In the genomic region with DNA sequence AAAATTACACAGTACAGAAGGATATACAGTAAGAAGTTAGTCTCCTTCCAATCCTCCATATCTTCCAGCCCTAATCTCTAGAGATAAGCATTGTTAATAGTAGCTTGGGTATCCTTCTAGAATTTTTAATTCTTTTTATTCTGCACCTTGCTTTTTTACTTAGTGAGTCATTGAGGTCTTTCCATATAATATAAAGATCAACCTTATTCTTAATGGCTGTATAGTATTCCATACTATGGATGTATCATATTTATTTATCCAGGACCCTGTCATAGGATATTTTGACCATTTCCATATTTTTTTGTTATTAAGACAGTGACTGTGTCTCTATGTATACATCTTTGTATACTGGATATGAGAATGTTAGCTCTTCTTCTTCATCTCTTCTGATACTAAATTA, we compare ENCODE assay signal across 12 cellular contexts. TPM values are rescaled to one million over a fixed set of nuclear protein-coding genes. Genes with fewer than 3 reads are reported as not detected.
"Had no signal": no experiment of that assay in that cellular context is flagged by ENCODE, and none has a peak within 500 bp of the region (broad histone marks: within the 10 kb centered on the region; RNA-seq: fewer than 3 reads in every experiment).

No MANE protein-coding gene starts in this region.

- FAIRE-seq: H1, H54 had no signal

- DNase-seq: GM23248, GOT3, H7, H9, HCEC 1CT, HFFc6 had no signal

- ATAC-seq: GM23338, HCT116 had no signal

- H3K4me1 ChIP-seq: HAP-1 had no signal

- H3K9ac ChIP-seq: GM23248 had no signal

- H3K4me3 Mint-ChIP-seq: GM23338, H9, HFFc6 had no signal

- H3K4me2 ChIP-seq: GM23338 had no signal

- H3K27ac ChIP-seq: GM23248 had no signal

- H3K36me3 ChIP-seq: HAP-1 had no signal

- H3K4me3 ChIP-seq: GM23248, GM23338, HAP-1 had no signal

- H3K9me3 ChIP-seq: HAP-1 had no signal

- H3K9me3 Mint-ChIP-seq: GM23338, H9, HFFc6 had no signal

- H3K27ac Mint-ChIP-seq: GM23338, H9, HFFc6 had no signal

- H2AFZ ChIP-seq: GM23248, GM23338 had no signal

RNA-seq across cellular contexts. Expression of a gene that starts 36.3 kb away (rescaled TPM):
- total RNA-seq: H4, H7 had no signal
- polyA plus RNA-seq: GM23248, GM23338 had no signal

RNA-seq across cellular contexts. Expression of a gene that starts 50.9 kb away (rescaled TPM):
- total RNA-seq: GM23248, GM23338, H1, H4, H7, H9, HFFc6 had no signal
- polyA plus RNA-seq: GM23248, GM23338, H1 had no signal
